In the genomic region with DNA sequence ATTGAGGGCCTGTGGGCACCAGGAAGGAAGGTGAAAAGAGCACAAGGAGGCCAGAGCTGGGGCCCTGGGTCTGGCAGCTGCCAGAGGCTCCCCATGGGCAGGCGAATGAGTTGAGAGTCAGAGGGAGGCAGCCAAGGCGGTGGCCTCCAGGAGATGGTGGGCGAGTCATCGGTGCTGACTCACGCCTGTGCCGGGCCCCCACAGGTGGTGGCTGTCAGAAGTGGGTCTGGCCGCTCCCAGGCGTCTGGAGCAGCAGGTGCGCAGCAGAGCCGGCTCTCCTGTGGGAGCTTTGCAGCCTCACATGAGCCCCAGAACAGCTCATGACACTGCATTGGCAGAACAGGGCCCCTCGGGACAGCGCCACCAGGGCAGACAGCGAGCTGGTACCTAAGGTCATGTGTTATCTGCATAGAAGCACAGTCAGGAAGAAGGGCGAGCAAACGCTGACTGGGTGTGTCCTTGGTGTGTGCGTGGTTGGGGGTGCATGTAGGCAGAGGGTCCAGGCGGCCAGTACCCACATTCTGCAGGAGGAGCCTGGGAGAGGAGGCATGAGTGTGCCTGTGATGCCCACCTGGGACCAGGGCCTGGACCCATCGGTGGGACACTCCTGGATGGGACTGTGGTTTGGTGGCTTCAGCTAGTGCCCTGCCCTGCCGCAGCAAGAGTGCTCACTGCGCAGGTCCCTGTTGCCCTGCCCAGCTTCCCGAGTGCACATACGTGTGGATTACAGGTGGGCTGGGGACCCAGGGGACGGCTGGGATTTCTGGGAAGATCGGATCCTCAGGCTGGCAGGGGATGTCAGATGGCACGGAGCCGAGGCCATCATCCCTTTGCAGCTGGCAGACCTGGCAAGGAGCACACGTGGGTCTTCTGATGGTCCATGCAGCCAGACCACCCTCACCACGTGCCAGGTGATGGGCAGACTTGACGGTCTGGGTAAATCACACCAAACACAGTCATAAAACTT, we compare ENCODE assay signal across 19 cellular contexts.
DNase-seq lines count a peak whose midpoint lies in the region; ATAC-seq and TF ChIP-seq lines count a peak whose summit lies in the region.
"Had no signal": no experiment of that assay in that cellular context is flagged by ENCODE, and none has a peak within 500 bp of the region (broad histone marks: within the 10 kb centered on the region; RNA-seq: fewer than 3 reads in every experiment).

No MANE protein-coding gene starts in this region.

- ATAC-seq in RWPE2 (ENCODE audit: low read depth) (no peak), GM18519 (IDR thresholded peaks at IDR 0.05; ENCODE audit: low FRiP score, unreplicated experiment) (no peak)
- ATAC-seq: activated naive CD4-positive, alpha-beta T cell treated with anti-CD3 and anti-CD28 coated beads, Interleukin-2, amount 50 U/mL, for 72 hours; GM23338 had no signal

- no peaks in the 10 kb centered on the region for H3K9me3 ChIP-seq in RWPE2 (ENCODE audit: severe bottlenecking)
- H3K9me3 ChIP-seq: colonic mucosa, neutrophil, tibial artery had no signal

- H3K27me3 ChIP-seq in RWPE2 (ENCODE audit: insufficient read depth, poor library complexity, severe bottlenecking), result peaks cover under 1% of the 10 kb centered on the region
- H3K27me3 ChIP-seq: colonic mucosa had no signal

- H3K36me3 ChIP-seq in RWPE2 (ENCODE audit: low read depth), result no peaks in the 10 kb centered on the region
- H3K36me3 ChIP-seq: colonic mucosa, neutrophil, tibial artery had no signal

- no peaks in the 10 kb centered on the region for H3K4me1 ChIP-seq in RWPE2 (ENCODE audit: insufficient read depth, poor library complexity, severe bottlenecking)
- H3K4me1 ChIP-seq: colonic mucosa, tibial artery had no signal

- no peak overlapping the region for H3K27ac ChIP-seq in RWPE2 (ENCODE audit: poor library complexity, severe bottlenecking)
- H3K27ac ChIP-seq: colonic mucosa, HL-60, neutrophil, tibial artery had no signal

- H3K4me3 ChIP-seq in RWPE2 (ENCODE audit: severe bottlenecking), result no peak overlapping the region
- H3K4me3 ChIP-seq: colonic mucosa, GM23338, tibial artery had no signal

- peak; percentile 49 for DNase-seq in NCI-H345 (lab: John Stamatoyannopoulos, UW)
- DNase-seq in NCI-H345 treated with DMSO at 0.1 percent for 48 hours (lab: John Stamatoyannopoulos, UW; ENCODE audit: unreplicated experiment), result no peak
- DNase-seq in COR-L47 (lab: John Stamatoyannopoulos, UW), result peak; percentile 18
- DNase-seq in RWPE2 (ENCODE audit: low spot score), result peak; percentile 38
- peak; percentile 26 for DNase-seq in kidney tubule cell (ENCODE audit: low spot score)
- no peak for DNase-seq in DMS153 (lab: John Stamatoyannopoulos, UW)
- DNase-seq in dermis blood vessel endothelial cell, result no peak
- DNase-seq: activated CD4-positive, alpha-beta T cell treated with anti-CD3 and anti-CD28 coated beads, Interleukin-2, amount 50 U/mL, for 4 hours; activated T-cell treated with anti-CD3 and anti-CD28 coated beads, Interleukin-2, amount 50 U/mL, for 4 hours; colonic mucosa; DND-41; retina; stimulated activated CD4-positive, alpha-beta T cell treated with anti-CD3 and anti-CD28 coated beads, Interleukin-12 subunit alpha, Interleukin-12 subunit beta, amount 100 ng/mL, for 4 hours had no signal

- no peak for TF ChIP-seq CTCF in RWPE2 (IDR thresholded peaks at IDR 0.05; ENCODE audit: poor library complexity, severe bottlenecking)

Comparison
In these comparisons a context has a peak if more than half of its experiments do, and no peak if none do; other contexts are left out.
1. DNase-seq: peak in NCI-H345 (single experiment), COR-L47 (single experiment), RWPE2 (single experiment) and kidney tubule cell (single experiment); none in NCI-H345 treated with DMSO at 0.1 percent for 48 hours (single experiment), DMS153 (single experiment) and dermis blood vessel endothelial cell (single experiment).